23 cellular contexts compared by ENCODE assay signal in genomic region chr15:47682661-47683060, GRCh38.
"Had no signal": no experiment of that assay in that cellular context is flagged by ENCODE, and none has a peak within 500 bp of the region (broad histone marks: within the 10 kb centered on the region; RNA-seq: fewer than 3 reads in every experiment).

No MANE protein-coding gene starts in this region.

- H3K9me3 ChIP-seq: stomach, suprapubic skin, testis, thoracic aorta, thyroid gland, tibial artery, tibial nerve, transverse colon, upper lobe of left lung, upper lobe of right lung, uterus, vagina had no signal

- H3K27me3 ChIP-seq: stomach, suprapubic skin, testis, thyroid gland, tibial artery, tibial nerve, transverse colon, upper lobe of left lung, upper lobe of right lung, uterus, vagina had no signal

- H3K4me3 ChIP-seq: stomach, suprapubic skin, testis, thoracic aorta, thyroid gland, tibial artery, tibial nerve, transverse colon, upper lobe of left lung, upper lobe of right lung, uterus, vagina had no signal

- H3K27ac ChIP-seq: stomach, suprapubic skin, testis, thoracic aorta, thyroid gland, tibial artery, tibial nerve, transverse colon, upper lobe of left lung, upper lobe of right lung, uterus, vagina had no signal

- H3K36me3 ChIP-seq: stomach, suprapubic skin, thoracic aorta, thyroid gland, tibial artery, tibial nerve, transverse colon, upper lobe of left lung, upper lobe of right lung, uterus, vagina had no signal

- H3K4me1 ChIP-seq: stomach, suprapubic skin, testis, thyroid gland, tibial artery, tibial nerve, transverse colon, upper lobe of left lung, upper lobe of right lung, uterus, vagina had no signal

- DNase-seq: stimulated activated CD4-positive, alpha-beta T cell treated with anti-CD3 and anti-CD28 coated beads, Interleukin-2, amount 100 ng/mL, for 48 hours; stimulated activated CD4-positive, alpha-beta T cell treated with anti-CD3 and anti-CD28 coated beads, Interleukin-4, amount 100 ng/mL, for 1 hour; stimulated activated CD4-positive, alpha-beta T cell treated with anti-CD3 and anti-CD28 coated beads, Interleukin-4, amount 100 ng/mL, for 24 hours; stimulated activated CD4-positive, alpha-beta T cell treated with anti-CD3 and anti-CD28 coated beads, Interleukin-4, amount 100 ng/mL, for 4 hours; stimulated activated CD8-positive, alpha-beta memory T cell treated with anti-CD3 and anti-CD28 coated beads, Interleukin-4, amount 100 ng/mL, for 48 hours; stimulated activated naive B cell treated with anti-CD40 and anti-IgM and Interleukin-4, amounts not matched to agents 10 μg/mL and 1 μg/mL and 100 μg/mL, for 72 hours; stimulated activated naive CD4-positive, alpha-beta T cell; stimulated activated naive CD4-positive, alpha-beta T cell treated with Interleukin-2 at 50 U/mL for 16 hours; stimulated activated naive CD8-positive, alpha-beta T cell treated with anti-CD3 and anti-CD28 coated beads, Interleukin-15, amount 100 ng/mL, for 72 hours; stimulated activated naive CD8-positive, alpha-beta T cell treated with anti-CD3 and anti-CD28 coated beads, Interleukin-15, Interleukin-2, amounts not matched to agents 100 U/mL and 50 U/mL, for 24 hours; stomach; substantia nigra; testis; thyroid gland; tibial artery; transverse colon; upper lobe of right lung; uterus had no signal
